1 cellular context compared by ENCODE assay signal in genomic region chr6:111606620-111607115, GRCh38.
TF ChIP-seq lines count a peak whose summit lies in the region.

No MANE protein-coding gene starts in this region.

TF ChIP-seq in K562, 482 proteins besides CTCF, POLR2A, EP300 and RAD21 (continued from another document):
- TF ChIP-seq RNF2 (IDR thresholded peaks at IDR 0.05), result no peak
- no peak for TF ChIP-seq ZNF445 (CRISPR knock-in tag; IDR thresholded peaks at IDR 0.05; ENCODE audit: low read depth)
TF ChIP-seq in K562: peak in this region for 1.
